18 cellular contexts compared by ENCODE assay signal in genomic region chrX:23494741-23495140, GRCh38.
"Had no signal": no experiment of that assay in that cellular context is flagged by ENCODE, and none has a peak within 500 bp of the region (broad histone marks: within the 10 kb centered on the region; RNA-seq: fewer than 3 reads in every experiment).

No MANE protein-coding gene starts in this region.

- H3K27ac ChIP-seq: colonic mucosa, hepatocyte, parathyroid adenoma, psoas muscle, right lobe of liver, suprapubic skin, thyroid gland had no signal

- H3K4me3 ChIP-seq: colonic mucosa, hepatocyte, psoas muscle, right lobe of liver, suprapubic skin, thyroid gland had no signal

- H3K79me2 ChIP-seq: hepatocyte, parathyroid adenoma had no signal

- DNase-seq: erythroblast; foreskin melanocyte; head of caudate nucleus; kidney glomerular epithelial cell; mesendoderm; naive B cell; psoas muscle; retina; right lobe of liver; stimulated activated CD4-positive, alpha-beta T cell treated with anti-CD3 and anti-CD28 coated beads, Interleukin-4, amount 100 ng/mL, for 1 hour; stimulated activated CD8-positive, alpha-beta memory T cell treated with anti-CD3 and anti-CD28 coated beads, Interleukin-4, amount 100 ng/mL, for 48 hours; stimulated activated naive CD8-positive, alpha-beta T cell treated with anti-CD3 and anti-CD28 coated beads, Interleukin-15, Interleukin-2, amounts not matched to agents 100 U/mL and 50 U/mL, for 24 hours; thyroid gland had no signal

- H3K4me1 ChIP-seq: colonic mucosa, parathyroid adenoma, psoas muscle, right lobe of liver, suprapubic skin, thyroid gland had no signal

- H3K9me3 ChIP-seq: colonic mucosa, right lobe of liver, suprapubic skin, thyroid gland had no signal

- H3K36me3 ChIP-seq: colonic mucosa, right lobe of liver, suprapubic skin, thyroid gland had no signal

- H3K27me3 ChIP-seq: colonic mucosa, hepatocyte, right lobe of liver, suprapubic skin, thyroid gland had no signal

- H2AFZ ChIP-seq: hepatocyte, parathyroid adenoma had no signal

- ATAC-seq: psoas muscle; stimulated activated effector memory CD8-positive, alpha-beta T cell treated with anti-CD3 and anti-CD28 coated beads, Interleukin-12 subunit alpha, Interleukin-12 subunit beta, amount 100 ng/mL, for 72 hours; stimulated activated naive CD8-positive, alpha-beta T cell treated with anti-CD3 and anti-CD28 coated beads, Interleukin-15, Interleukin-2, amounts not matched to agents 100 U/mL and 50 U/mL, for 24 hours had no signal

- H3K4me2 ChIP-seq: hepatocyte had no signal

- H3K9ac ChIP-seq: parathyroid adenoma had no signal
